Comparison of ENCODE assay signal across 1 cellular context in the genomic region with DNA sequence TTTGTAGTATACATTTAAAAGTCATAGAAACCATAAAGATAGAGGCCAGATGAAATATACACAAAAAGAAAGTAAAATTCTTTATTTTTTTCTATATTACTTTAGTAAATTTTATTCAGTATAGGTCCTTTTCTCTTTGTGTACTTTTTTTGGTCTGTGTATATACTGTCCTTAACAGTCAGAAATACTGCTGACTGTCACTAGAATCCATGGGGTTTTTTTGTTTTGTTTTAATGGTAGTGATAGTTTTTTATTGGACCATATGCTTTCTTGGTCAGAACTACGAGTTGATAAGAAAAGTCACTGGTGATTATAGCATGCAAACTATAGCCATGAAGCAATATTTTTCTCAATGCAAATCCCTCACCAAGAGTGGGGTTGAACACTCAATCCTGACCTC.
A peak's percentile ranks its signal among the peaks of the same experiment; 100 is the strongest.
TF ChIP-seq lines count a peak whose summit lies in the region.

No MANE protein-coding gene starts in this region.

TF ChIP-seq in HepG2, 621 proteins besides CTCF, POLR2A, EP300 and RAD21:
- TF ChIP-seq, protein P1, sequence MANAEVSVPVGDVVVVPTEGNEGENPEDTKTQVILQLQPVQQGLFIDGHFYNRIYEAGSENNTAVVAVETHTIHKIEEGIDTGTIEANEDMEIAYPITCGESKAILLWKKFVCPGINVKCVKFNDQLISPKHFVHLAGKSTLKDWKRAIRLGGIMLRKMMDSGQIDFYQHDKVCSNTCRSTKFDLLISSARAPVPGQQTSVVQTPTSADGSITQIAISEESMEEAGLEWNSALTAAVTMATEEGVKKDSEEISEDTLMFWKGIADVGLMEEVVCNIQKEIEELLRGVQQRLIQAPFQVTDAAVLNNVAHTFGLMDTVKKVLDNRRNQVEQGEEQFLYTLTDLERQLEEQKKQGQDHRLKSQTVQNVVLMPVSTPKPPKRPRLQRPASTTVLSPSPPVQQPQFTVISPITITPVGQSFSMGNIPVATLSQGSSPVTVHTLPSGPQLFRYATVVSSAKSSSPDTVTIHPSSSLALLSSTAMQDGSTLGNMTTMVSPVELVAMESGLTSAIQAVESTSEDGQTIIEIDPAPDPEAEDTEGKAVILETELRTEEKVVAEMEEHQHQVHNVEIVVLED (CRISPR knock-in tag; IDR thresholded peaks at IDR 0.05; ENCODE audit: borderline replicate concordance) = 0 out of 2 replicates have a peak, but pooled peaks have one; percentile 19
- TF ChIP-seq MAFK (conservative IDR thresholded peaks at IDR 0.05 in 1 of 2, IDR thresholded peaks at IDR 0.05 in 1 of 2; ENCODE audit: low read length in 2 of 2) (peak; percentile 73 to 77), ZEB1 (IDR thresholded peaks at IDR 0.05; ENCODE audit: insufficient replicate concordance, low read depth) (no peak)
